ENCODE assay signal across 8 cellular contexts in genomic region chr14:71103662-71104484, GRCh38.
DNase-seq lines count a peak whose midpoint lies in the region; ATAC-seq, FAIRE-seq and TF ChIP-seq lines count a peak whose summit lies in the region.

No MANE protein-coding gene starts in this region.

- CTCF ChIA-PET in activated CD8-positive, alpha-beta T cell treated with anti-CD3 and anti-CD28 coated beads for 36 hours (lab: Charles Lee) = interaction anchor here (0.6 to 2.9 kb wide), 28 partner anchors 10 to 751 kb away, joined by 3 to 23 read pairs (median 4); no protein-coding TSS in a partner anchor
- CTCF ChIA-PET in activated naive CD4-positive, alpha-beta T cell treated with anti-CD3 and anti-CD28 coated beads for 36 hours (lab: Charles Lee) = interaction anchor here (0.6 to 4.0 kb wide), 18 partner anchors 9 to 696 kb away, joined by 3 to 18 read pairs (median 3); no protein-coding TSS in a partner anchor

- peak overlapping the region; percentile 2 for H3K27ac Mint-ChIP-seq in activated CD8-positive, alpha-beta T cell treated with anti-CD3 and anti-CD28 coated beads for 36 hours
- H3K27ac Mint-ChIP-seq in glutamatergic neuron (ENCODE audit: unreplicated experiment) = no peak overlapping the region
- H3K27ac Mint-ChIP-seq in activated naive CD4-positive, alpha-beta T cell treated with anti-CD3 and anti-CD28 coated beads for 36 hours = no peak overlapping the region

- POLR2A ChIA-PET in activated CD8-positive, alpha-beta T cell treated with anti-CD3 and anti-CD28 coated beads for 36 hours (lab: Charles Lee) = interaction anchor here (0.6 kb wide), 1 partner anchor 12 kb away, joined by 3 read pairs; no protein-coding TSS in a partner anchor

- peak; percentile 93 for FAIRE-seq in GM18507 (lab: Jason Lieb, UNC)

- no peaks in the 10 kb centered on the region for H3K9me3 Mint-ChIP-seq in activated CD8-positive, alpha-beta T cell treated with anti-CD3 and anti-CD28 coated beads for 36 hours
- no peaks in the 10 kb centered on the region for H3K9me3 Mint-ChIP-seq in glutamatergic neuron (ENCODE audit: unreplicated experiment)
- H3K9me3 Mint-ChIP-seq in activated naive CD4-positive, alpha-beta T cell treated with anti-CD3 and anti-CD28 coated beads for 36 hours = no peaks in the 10 kb centered on the region

- intact Hi-C loops in activated CD8-positive, alpha-beta T cell treated with anti-CD3 and anti-CD28 coated beads for 36 hours (cut with micrococcal nuclease) = loop anchor here (10.0 kb wide), 1 partner anchor 651 kb away; no protein-coding TSS in a partner anchor
- intact Hi-C loops in activated naive CD4-positive, alpha-beta T cell treated with anti-CD3 and anti-CD28 coated beads for 36 hours (cut with micrococcal nuclease) = no loop called here

- ATAC-seq in activated CD8-positive, alpha-beta T cell treated with anti-CD3 and anti-CD28 coated beads for 36 hours = peak; percentile 47

- no peak overlapping the region for H3K4me3 Mint-ChIP-seq in activated CD8-positive, alpha-beta T cell treated with anti-CD3 and anti-CD28 coated beads for 36 hours
- no peak overlapping the region for H3K4me3 Mint-ChIP-seq in glutamatergic neuron (ENCODE audit: unreplicated experiment)
- H3K4me3 Mint-ChIP-seq in activated naive CD4-positive, alpha-beta T cell treated with anti-CD3 and anti-CD28 coated beads for 36 hours = no peak overlapping the region

- peaks cover 3% of the 10 kb centered on the region for H3K4me1 Mint-ChIP-seq in activated CD8-positive, alpha-beta T cell treated with anti-CD3 and anti-CD28 coated beads for 36 hours (ENCODE audit: low read depth)
- no peaks in the 10 kb centered on the region for H3K4me1 Mint-ChIP-seq in glutamatergic neuron (ENCODE audit: low read depth, unreplicated experiment)
- peaks cover 3% of the 10 kb centered on the region for H3K4me1 Mint-ChIP-seq in activated naive CD4-positive, alpha-beta T cell treated with anti-CD3 and anti-CD28 coated beads for 36 hours (ENCODE audit: low read depth)

- peaks cover 19% of the 10 kb centered on the region for H3K36me3 Mint-ChIP-seq in activated CD8-positive, alpha-beta T cell treated with anti-CD3 and anti-CD28 coated beads for 36 hours (ENCODE audit: low read depth)
- H3K36me3 Mint-ChIP-seq in glutamatergic neuron (ENCODE audit: unreplicated experiment) = no peaks in the 10 kb centered on the region
- H3K36me3 Mint-ChIP-seq in activated naive CD4-positive, alpha-beta T cell treated with anti-CD3 and anti-CD28 coated beads for 36 hours (ENCODE audit: low read depth) = peaks cover 23% of the 10 kb centered on the region

- H3K4me3 ChIP-seq in skeletal muscle cell (ENCODE audit: low read depth, low read length) = no peak overlapping the region

- no peaks in the 10 kb centered on the region for H3K27me3 Mint-ChIP-seq in activated CD8-positive, alpha-beta T cell treated with anti-CD3 and anti-CD28 coated beads for 36 hours
- H3K27me3 Mint-ChIP-seq in glutamatergic neuron (ENCODE audit: unreplicated experiment) = peaks cover 2% of the 10 kb centered on the region
- H3K27me3 Mint-ChIP-seq in activated naive CD4-positive, alpha-beta T cell treated with anti-CD3 and anti-CD28 coated beads for 36 hours (ENCODE audit: low read depth) = no peaks in the 10 kb centered on the region

- TF ChIP-seq CTCF in activated CD8-positive, alpha-beta T cell treated with anti-CD3 and anti-CD28 coated beads for 36 hours (IDR thresholded peaks at IDR 0.05) = peak; percentile 93
- peak; percentile 84 for TF ChIP-seq CTCF in glutamatergic neuron (IDR thresholded peaks at IDR 0.05; ENCODE audit: partially characterized antibody, unreplicated experiment)

- DNase-seq in AML-193 (lab: John Stamatoyannopoulos, UW) (peak; percentile 67 to 68), GM18507 (ENCODE audit: extremely low spot score, insufficient read length, low read depth) (peak; percentile 14), NCI-H2171 (lab: John Stamatoyannopoulos, UW) (peak; percentile 28), glutamatergic neuron (no peak), skeletal muscle cell (ENCODE audit: low read depth) (peak; percentile 28)
- no peak for DNase-seq in activated CD8-positive, alpha-beta T cell treated with anti-CD3 and anti-CD28 coated beads for 36 hours
- DNase-seq in activated naive CD4-positive, alpha-beta T cell treated with anti-CD3 and anti-CD28 coated beads for 36 hours = no peak
- DNase-seq in activated naive CD4-positive, alpha-beta T cell treated with anti-CD3 and anti-CD28 coated beads, Interleukin-2, amount 50 U/mL, for 16 hours = no peak

Comparison
In these comparisons a context has a peak if more than half of its experiments do, and no peak if none do; other contexts are left out.
1. DNase-seq: peak in AML-193 (2 of 2), GM18507 (single experiment), NCI-H2171 (single experiment) and skeletal muscle cell (single experiment); none in activated CD8-positive, alpha-beta T cell treated with anti-CD3 and anti-CD28 coated beads for 36 hours (single experiment), glutamatergic neuron (single experiment), activated naive CD4-positive, alpha-beta T cell treated with anti-CD3 and anti-CD28 coated beads for 36 hours (single experiment) and activated naive CD4-positive, alpha-beta T cell treated with anti-CD3 and anti-CD28 coated beads, Interleukin-2, amount 50 U/mL, for 16 hours (single experiment).